ENCODE assay signal across 1 cellular context in the genomic region with DNA sequence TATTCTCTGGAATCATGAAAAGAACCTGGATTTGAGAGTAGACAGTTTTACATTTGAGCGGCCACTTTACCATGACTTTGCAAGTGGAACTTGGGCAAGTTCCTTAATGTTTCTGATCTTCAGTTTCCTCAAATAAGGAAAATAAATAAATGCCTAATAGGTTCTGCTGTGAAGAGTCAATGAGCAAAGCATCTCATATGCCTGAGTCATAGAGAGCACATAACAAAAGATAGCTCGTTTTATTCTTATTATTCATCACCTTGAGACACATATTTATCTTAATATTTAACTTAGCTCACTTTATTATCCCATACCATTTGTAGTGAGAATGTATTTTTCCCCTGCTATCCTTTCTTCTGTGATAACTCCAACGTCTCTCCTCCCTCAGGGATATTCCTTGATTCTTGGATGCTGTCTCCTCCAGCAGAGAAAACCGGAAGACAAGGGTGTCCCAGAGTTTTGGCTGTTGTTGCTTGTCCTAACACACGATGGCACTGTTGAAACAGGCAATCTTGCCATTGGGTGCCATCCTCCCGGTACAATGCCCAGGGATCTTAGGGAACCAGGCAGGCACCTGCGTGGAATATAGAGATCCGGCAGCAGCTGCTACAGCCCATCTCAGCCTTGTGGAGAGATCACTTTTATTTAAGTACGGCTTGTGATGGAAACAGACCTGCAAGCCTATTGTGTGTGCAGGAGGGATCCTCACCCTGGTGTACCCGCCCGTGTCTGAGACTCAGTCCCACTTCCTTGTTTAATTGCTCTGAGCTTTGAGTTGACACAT.
TF ChIP-seq lines count a peak whose summit lies in the region.

No MANE protein-coding gene starts in this region.

TF ChIP-seq in HEK293, 187 proteins besides CTCF, POLR2A, EP300 and RAD21 (continued from another document):
- no peak for TF ChIP-seq ZNF488 (tag by site-specific recombination; IDR thresholded peaks at IDR 0.05)
- no peak for TF ChIP-seq ZNF747 (tag by site-specific recombination; IDR thresholded peaks at IDR 0.05)
- TF ChIP-seq ZNF48 (tag by site-specific recombination; IDR thresholded peaks at IDR 0.05), result no peak
- TF ChIP-seq ZNF660 (tag by site-specific recombination; IDR thresholded peaks at IDR 0.05), result 0 out of 2 replicates have a peak, but pooled peaks have one; percentile 29
- peak; percentile 74; the same call in 1 of the 2 replicates for TF ChIP-seq IKZF3 (tag by site-specific recombination; IDR thresholded peaks at IDR 0.05)
- peak; percentile 97 for TF ChIP-seq ZBTB48 (tag by site-specific recombination; IDR thresholded peaks at IDR 0.05)
- TF ChIP-seq MEIS1 (CRISPR knock-in tag; IDR thresholded peaks at IDR 0.05; ENCODE audit: borderline replicate concordance), result no peak
TF ChIP-seq in HEK293: peak in this region for 8.
